Comparison of ENCODE assay signal across 29 cellular contexts in genomic region chr7:132350741-132351140, GRCh38.
DNase-seq lines count a peak whose midpoint lies in the region; ATAC-seq and TF ChIP-seq lines count a peak whose summit lies in the region.
"Had no signal": no experiment of that assay in that cellular context is flagged by ENCODE, and none has a peak within 500 bp of the region (broad histone marks: within the 10 kb centered on the region; RNA-seq: fewer than 3 reads in every experiment).

No MANE protein-coding gene starts in this region.

- TF ChIP-seq RAD21 in SK-N-SH (IDR thresholded peaks at IDR 0.05; ENCODE audit: low read length): no peak

- H3K36me3 ChIP-seq in SK-N-SH (replicated peaks in 1 of 2; ENCODE audit: control insufficient read depth in 1 of 2, insufficient read depth in 2 of 2, low read length in 1 of 2): no peaks in the 10 kb centered on the region
- no peaks in the 10 kb centered on the region for H3K36me3 ChIP-seq in adipocyte (ENCODE audit: control insufficient read depth, insufficient read depth, low read length, severe bottlenecking)
- H3K36me3 ChIP-seq: BE2C; BLaER1; BLaER1 treated with 17β-estradiol and CSF1 and Interleukin-3, amounts not matched to agents 10 nM and 100 nM had no signal

- H3K4me1 ChIP-seq in SK-N-SH (ENCODE audit: control insufficient read depth in 1 of 2, insufficient read depth in 2 of 2, low read depth in 1 of 2, low read length in 1 of 2) (peaks cover 10 to 57% of the 10 kb centered on the region in 2 experiments; a peak in 3 of 4 replicates), adipocyte (ENCODE audit: control insufficient read depth, insufficient read depth, low read length) (peaks cover 48% of the 10 kb centered on the region)
- H3K4me1 ChIP-seq: A549, Caco-2 had no signal

- H3K27ac ChIP-seq in SK-N-SH (ENCODE audit: low read depth in 2 of 2, low read length in 1 of 2): no peak overlapping the region
- H3K27ac ChIP-seq: 22Rv1; A549; BLaER1; BLaER1 treated with 17β-estradiol and CSF1 and Interleukin-3, amounts not matched to agents 10 nM and 100 nM; C4-2B had no signal

- H3K9ac ChIP-seq in SK-N-SH: no peak overlapping the region
- H3K9ac ChIP-seq in adipocyte (ENCODE audit: low read length): no peak overlapping the region
- H3K9ac ChIP-seq: BLaER1; BLaER1 treated with 17β-estradiol and CSF1 and Interleukin-3, amounts not matched to agents 10 nM and 100 nM had no signal

- H3K4me3 ChIP-seq in SK-N-SH (ENCODE audit: low read depth in 2 of 2, low read length in 1 of 2) (no peak overlapping the region), adipocyte (ENCODE audit: low read length) (peak overlapping the region; percentile 8)
- H3K4me3 ChIP-seq: A549; BLaER1; BLaER1 treated with 17β-estradiol and CSF1 and Interleukin-3, amounts not matched to agents 10 nM and 100 nM had no signal

- H3K9me2 ChIP-seq in SK-N-SH: no peaks in the 10 kb centered on the region

- DNase-seq in SK-N-SH: no peak
- no peak for DNase-seq in adipocyte (ENCODE audit: low read depth)
- DNase-seq in GM13976 (ENCODE audit: low spot score): no peak
- DNase-seq: 8988T; ACHN; AML-193; BE2C; C1 segment of cervical spinal cord; Caco-2; Calu3; CD4-positive, alpha-beta memory T cell; CD4-positive, alpha-beta T cell; CD4-positive, CD25-positive, alpha-beta regulatory T cell; CD8-positive, alpha-beta memory T cell; CD8-positive, alpha-beta T cell; COR-L47; DMS 273 treated with DMSO at 0.1 percent for 48 hours; DMS153; DMS53; DMS79; DMS79 treated with DMSO at 0.1 percent for 48 hours; DND-41; EL had no signal

- CTCF ChIA-PET in SK-N-SH (lab: Yijun Ruan, JAX): interaction anchor here (0.9 to 1.9 kb wide), 3 partner anchors 12 to 44 kb away, joined by 3 to 5 read pairs (median 4); no protein-coding TSS in a partner anchor

- ATAC-seq in SK-N-SH treated with all-trans-retinoic acid at 6 μM for 48 hours: no peak
- ATAC-seq: A549; CD8-positive, alpha-beta T cell had no signal

- POLR2A ChIA-PET in SK-N-SH (lab: Yijun Ruan, JAX): no interaction called here

- no peak for TF ChIP-seq EP300 in SK-N-SH (IDR thresholded peaks at IDR 0.05; ENCODE audit: borderline replicate concordance in 1 of 2, low read depth in 1 of 2, low read length in 1 of 2)

- no peaks in the 10 kb centered on the region for H4K20me1 ChIP-seq in SK-N-SH (ENCODE audit: insufficient read depth)
- H4K20me1 ChIP-seq: BLaER1; BLaER1 treated with 17β-estradiol and CSF1 and Interleukin-3, amounts not matched to agents 10 nM and 100 nM had no signal

- no peaks in the 10 kb centered on the region for H3F3A ChIP-seq in SK-N-SH (replicated peaks; ENCODE audit: insufficient read depth)

- H3K9me3 ChIP-seq in SK-N-SH (no peaks in the 10 kb centered on the region), adipocyte (ENCODE audit: control insufficient read depth, low read length) (no peaks in the 10 kb centered on the region)
- H3K9me3 ChIP-seq: BE2C; BLaER1; BLaER1 treated with 17β-estradiol and CSF1 and Interleukin-3, amounts not matched to agents 10 nM and 100 nM; Caco-2 had no signal

- TF ChIP-seq CTCF in SK-N-SH (IDR thresholded peaks at IDR 0.05) (no peak), GM13976 (IDR thresholded peaks at IDR 0.05; ENCODE audit: borderline replicate concordance, control extremely low read depth, extremely low read depth, insufficient read depth, missing control alignments) (no peak)

- H3K4me2 ChIP-seq in SK-N-SH: no peak overlapping the region
- H3K4me2 ChIP-seq: A549, BLaER1 had no signal

- H2AFZ ChIP-seq in SK-N-SH (ENCODE audit: low read depth): no peak overlapping the region

- in situ Hi-C loops in GM13976 (cut with MboI; ENCODE audit: low sequenced_read_pairs, unreplicated experiment): no loop called here

- H3K27me3 ChIP-seq in SK-N-SH (ENCODE audit: insufficient read depth): 0 out of 2 replicates have a peak, but pooled peaks cover 9% of the 10 kb centered on the region
- no peaks in the 10 kb centered on the region for H3K27me3 ChIP-seq in adipocyte (replicated peaks; ENCODE audit: control insufficient read depth, insufficient read depth, low read length)
- H3K27me3 ChIP-seq: BE2C; BLaER1; BLaER1 treated with 17β-estradiol and CSF1 and Interleukin-3, amounts not matched to agents 10 nM and 100 nM had no signal

- H3K79me2 ChIP-seq in SK-N-SH (ENCODE audit: insufficient read depth): no peaks in the 10 kb centered on the region

TF ChIP-seq in SK-N-SH treated with all-trans-retinoic acid at 6 μM for 48 hours, 23 proteins besides CTCF, POLR2A, EP300 and RAD21:
- no peak for TF ChIP-seq GLIS3 (CRISPR knock-in tag; IDR thresholded peaks at IDR 0.05)
- peak; percentile 98 for TF ChIP-seq ZNF8 (CRISPR knock-in tag; IDR thresholded peaks at IDR 0.05)

TF ChIP-seq in SK-N-SH, 30 proteins besides CTCF, POLR2A, EP300 and RAD21:
- no peak for TF ChIP-seq GABPA (IDR thresholded peaks at IDR 0.05; ENCODE audit: low read depth)
- TF ChIP-seq, protein P1, sequence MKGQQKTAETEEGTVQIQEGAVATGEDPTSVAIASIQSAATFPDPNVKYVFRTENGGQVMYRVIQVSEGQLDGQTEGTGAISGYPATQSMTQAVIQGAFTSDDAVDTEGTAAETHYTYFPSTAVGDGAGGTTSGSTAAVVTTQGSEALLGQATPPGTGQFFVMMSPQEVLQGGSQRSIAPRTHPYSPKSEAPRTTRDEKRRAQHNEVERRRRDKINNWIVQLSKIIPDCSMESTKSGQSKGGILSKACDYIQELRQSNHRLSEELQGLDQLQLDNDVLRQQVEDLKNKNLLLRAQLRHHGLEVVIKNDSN (IDR thresholded peaks at IDR 0.05; ENCODE audit: borderline replicate concordance, low read depth): no peak
- TF ChIP-seq RCOR1 (IDR thresholded peaks at IDR 0.05; ENCODE audit: low read length): no peak
- no peak for TF ChIP-seq NFIC (IDR thresholded peaks at IDR 0.05; ENCODE audit: borderline replicate concordance)
TF ChIP-seq in SK-N-SH: peak in this region for 0.
